In genomic region chr22:40270748-40271373, GRCh38 we compare ENCODE assay signal across 19 cellular contexts.
DNase-seq lines count a peak whose midpoint lies in the region; ATAC-seq, FAIRE-seq and TF ChIP-seq lines count a peak whose summit lies in the region.
"Had no signal": no experiment of that assay in that cellular context is flagged by ENCODE, and none has a peak within 500 bp of the region (broad histone marks: within the 10 kb centered on the region; RNA-seq: fewer than 3 reads in every experiment).

No MANE protein-coding gene starts in this region.

- H3K27ac Mint-ChIP-seq in activated naive CD4-positive, alpha-beta T cell treated with anti-CD3 and anti-CD28 coated beads, Interleukin-2, amount 50 U/mL, for 24 hours, result peak overlapping the region; percentile 80
- peak overlapping the region; percentile 5 for H3K27ac Mint-ChIP-seq in mesothelial cell of epicardium
- H3K27ac Mint-ChIP-seq in stimulated activated effector memory CD8-positive, alpha-beta T cell treated with anti-CD3 and anti-CD28 coated beads, Interleukin-12 subunit alpha, Interleukin-12 subunit beta, amount 100 ng/mL, for 72 hours, result peak overlapping the region; percentile 26

- peaks cover 5% of the 10 kb centered on the region for H3K36me3 Mint-ChIP-seq in activated naive CD4-positive, alpha-beta T cell treated with anti-CD3 and anti-CD28 coated beads, Interleukin-2, amount 50 U/mL, for 24 hours
- peaks cover 29% of the 10 kb centered on the region for H3K36me3 Mint-ChIP-seq in mesothelial cell of epicardium
- peaks cover 73% of the 10 kb centered on the region for H3K36me3 Mint-ChIP-seq in stimulated activated effector memory CD8-positive, alpha-beta T cell treated with anti-CD3 and anti-CD28 coated beads, Interleukin-12 subunit alpha, Interleukin-12 subunit beta, amount 100 ng/mL, for 72 hours

- peaks cover 56% of the 10 kb centered on the region for H3K4me1 Mint-ChIP-seq in activated naive CD4-positive, alpha-beta T cell treated with anti-CD3 and anti-CD28 coated beads, Interleukin-2, amount 50 U/mL, for 24 hours
- H3K4me1 Mint-ChIP-seq in mesothelial cell of epicardium, result peaks cover 36% of the 10 kb centered on the region
- peaks cover 12% of the 10 kb centered on the region for H3K4me1 Mint-ChIP-seq in stimulated activated effector memory CD8-positive, alpha-beta T cell treated with anti-CD3 and anti-CD28 coated beads, Interleukin-12 subunit alpha, Interleukin-12 subunit beta, amount 100 ng/mL, for 72 hours
- H3K4me1 Mint-ChIP-seq: H9 had no signal

- no peaks in the 10 kb centered on the region for H3K9me3 ChIP-seq in prostate gland
- H3K9me3 ChIP-seq: Caco-2 had no signal

- H3K4me1 ChIP-seq in prostate gland (replicated peaks), result no peaks in the 10 kb centered on the region
- H3K4me1 ChIP-seq: Caco-2 had no signal

- DNase-seq in activated naive CD4-positive, alpha-beta T cell (lab: John Stamatoyannopoulos, UW), result no peak
- DNase-seq in amniotic epithelial cell (ENCODE audit: low read depth) (peak; percentile 63), mesothelial cell of epicardium (ENCODE audit: low spot score in 2 of 2, unreplicated experiment in 2 of 2) (no peak), prostate gland (ENCODE audit: low spot score) (no peak), dedifferentiated amniotic fluid mesenchymal stem cell (ENCODE audit: extremely low spot score) (no peak), RCC 7860 (ENCODE audit: low spot score) (no peak)
- DNase-seq in stimulated activated effector memory CD8-positive, alpha-beta T cell treated with anti-CD3 and anti-CD28 coated beads, Interleukin-12 subunit alpha, Interleukin-12 subunit beta, amount 100 ng/mL, for 72 hours (ENCODE audit: low spot score in 2 of 2), result no peak
- DNase-seq: C1 segment of cervical spinal cord, Caco-2, DMS53, H9, MM.1S, NCI-H1092 treated with DMSO at 0.1 percent for 48 hours, NCI-H1694 treated with DMSO at 0.1 percent for 48 hours, NCI-H2107, NCI-H2227 treated with DMSO at 0.1 percent for 48 hours, NCI-H524 had no signal

- no peak for TF ChIP-seq POLR2A in prostate gland (IDR thresholded peaks at IDR 0.05)

- H3K27ac ChIP-seq in prostate gland, result no peak overlapping the region

- intact Hi-C loops in prostate gland (cut with DNase I), result loop anchor here (10.0 kb wide), 2 partner anchors 96 to 226 kb away; partner anchors contain the start of gene TNRC6B

- no peaks in the 10 kb centered on the region for H3K27me3 ChIP-seq in prostate gland (replicated peaks; ENCODE audit: insufficient read depth)

- FAIRE-seq in RCC 7860 (lab: Jason Lieb, UNC), result no peak

- H3K27me3 Mint-ChIP-seq in activated naive CD4-positive, alpha-beta T cell treated with anti-CD3 and anti-CD28 coated beads, Interleukin-2, amount 50 U/mL, for 24 hours, result no peaks in the 10 kb centered on the region
- H3K27me3 Mint-ChIP-seq in mesothelial cell of epicardium (ENCODE audit: low read depth), result no peaks in the 10 kb centered on the region

- WGBS in prostate gland, result 57% methylated on average over 5 of the region's 5 CpGs

- ATAC-seq in stimulated activated effector memory CD8-positive, alpha-beta T cell treated with anti-CD3 and anti-CD28 coated beads, Interleukin-12 subunit alpha, Interleukin-12 subunit beta, amount 100 ng/mL, for 72 hours, result no peak
- ATAC-seq: Right ventricle myocardium inferior had no signal

- H3K36me3 ChIP-seq in prostate gland, result no peaks in the 10 kb centered on the region

- TF ChIP-seq CTCF in mesothelial cell of epicardium (IDR thresholded peaks at IDR 0.05; ENCODE audit: unreplicated experiment) (no peak), prostate gland (IDR thresholded peaks at IDR 0.05) (no peak)

- H3K4me3 Mint-ChIP-seq in activated naive CD4-positive, alpha-beta T cell treated with anti-CD3 and anti-CD28 coated beads, Interleukin-2, amount 50 U/mL, for 24 hours, result no peak overlapping the region
- H3K4me3 Mint-ChIP-seq in mesothelial cell of epicardium, result no peak overlapping the region
- H3K4me3 Mint-ChIP-seq in stimulated activated effector memory CD8-positive, alpha-beta T cell treated with anti-CD3 and anti-CD28 coated beads, Interleukin-12 subunit alpha, Interleukin-12 subunit beta, amount 100 ng/mL, for 72 hours, result no peak overlapping the region
- H3K4me3 Mint-ChIP-seq: H9 had no signal

- H3K9me3 Mint-ChIP-seq in activated naive CD4-positive, alpha-beta T cell treated with anti-CD3 and anti-CD28 coated beads, Interleukin-2, amount 50 U/mL, for 24 hours, result no peaks in the 10 kb centered on the region
- H3K9me3 Mint-ChIP-seq in mesothelial cell of epicardium, result no peaks in the 10 kb centered on the region
- no peaks in the 10 kb centered on the region for H3K9me3 Mint-ChIP-seq in stimulated activated effector memory CD8-positive, alpha-beta T cell treated with anti-CD3 and anti-CD28 coated beads, Interleukin-12 subunit alpha, Interleukin-12 subunit beta, amount 100 ng/mL, for 72 hours
- H3K9me3 Mint-ChIP-seq: H9 had no signal

- no peak overlapping the region for H3K4me3 ChIP-seq in prostate gland

Comparison
In these comparisons a context has a peak if more than half of its experiments do, and no peak if none do; other contexts are left out.
1. H3K27ac Mint-ChIP-seq: peak in every context shown above with its lines; median percentile 80 in activated naive CD4-positive, alpha-beta T cell treated with anti-CD3 and anti-CD28 coated beads, Interleukin-2, amount 50 U/mL, for 24 hours; 26 in stimulated activated effector memory CD8-positive, alpha-beta T cell treated with anti-CD3 and anti-CD28 coated beads, Interleukin-12 subunit alpha, Interleukin-12 subunit beta, amount 100 ng/mL, for 72 hours; 5 in mesothelial cell of epicardium.